Comparison of ENCODE assay signal across 13 cellular contexts in the genomic region with DNA sequence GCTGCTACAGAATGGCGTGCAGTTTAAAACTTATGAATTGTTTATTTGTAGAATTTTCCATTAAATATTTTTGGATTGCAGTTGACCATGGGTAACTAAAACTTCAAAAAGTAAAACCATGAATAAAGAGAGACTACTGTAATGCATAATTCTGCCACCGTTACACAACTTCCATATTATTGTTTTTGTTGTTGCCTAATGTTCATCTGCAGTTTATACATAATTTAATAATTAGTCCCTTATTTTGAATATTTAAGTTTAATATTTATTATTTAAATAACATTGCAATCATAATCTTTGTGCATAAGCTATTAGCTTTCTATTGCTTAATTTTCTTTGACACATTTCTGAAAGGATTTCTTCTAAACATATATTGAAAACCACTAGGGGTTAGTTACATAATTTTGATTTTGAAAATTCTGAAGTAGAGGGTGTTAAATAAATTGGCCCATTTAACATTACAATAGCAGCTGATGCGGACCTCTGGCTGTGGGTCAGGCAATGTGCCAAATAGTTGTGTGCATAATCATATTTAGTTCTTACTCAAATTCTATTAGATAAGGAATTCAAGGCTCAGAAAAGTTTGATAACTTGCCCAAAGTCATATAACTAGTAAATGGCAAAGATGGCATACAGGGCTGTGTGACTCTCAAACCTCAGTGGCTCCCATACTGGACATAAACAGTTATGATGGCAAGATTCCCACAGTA. TPM values are rescaled to one million over a fixed set of nuclear protein-coding genes. Genes with fewer than 3 reads are reported as not detected.
A peak's percentile ranks its signal among the peaks of the same experiment; 100 is the strongest.
DNase-seq lines count a peak whose midpoint lies in the region; ATAC-seq and TF ChIP-seq lines count a peak whose summit lies in the region.
"Had no signal": no experiment of that assay in that cellular context is flagged by ENCODE, and none has a peak within 500 bp of the region (broad histone marks: within the 10 kb centered on the region; RNA-seq: fewer than 3 reads in every experiment).

No MANE protein-coding gene starts in this region.

- no peak overlapping the region for H3K4me3 ChIP-seq in AG10803 (ENCODE audit: low read length)
- H3K4me3 ChIP-seq: lung, suprapubic skin had no signal

- no peaks in the 10 kb centered on the region for H3K36me3 Mint-ChIP-seq in activated CD4-positive, alpha-beta T cell treated with anti-CD3 and anti-CD28 coated beads for 36 hours (ENCODE audit: low read depth)

- peaks cover 5% of the 10 kb centered on the region for H3K4me1 Mint-ChIP-seq in activated CD4-positive, alpha-beta T cell treated with anti-CD3 and anti-CD28 coated beads for 36 hours
- H3K4me1 Mint-ChIP-seq: endodermal cell had no signal

- no peak for TF ChIP-seq EP300 in Ishikawa (IDR thresholded peaks at IDR 0.05; ENCODE audit: borderline replicate concordance)

- no peaks in the 10 kb centered on the region for H3K9me3 Mint-ChIP-seq in activated CD4-positive, alpha-beta T cell treated with anti-CD3 and anti-CD28 coated beads for 36 hours (ENCODE audit: low read depth)
- H3K9me3 Mint-ChIP-seq: endodermal cell had no signal

- TF ChIP-seq CTCF in AG10803 (conservative IDR thresholded peaks at IDR 0.05; ENCODE audit: low read length): peak; percentile 3; the same call in 1 of the 2 replicates

- DNase-seq in AG10803 (ENCODE audit: low read depth) (peak; percentile 85), astrocyte of the hippocampus (ENCODE audit: low read depth, low spot score) (peak; percentile 64), lung microvascular endothelial cell (ENCODE audit: low read depth in 2 of 2) (peak; percentile 46 to 60), NCI-H1436 (lab: John Stamatoyannopoulos, UW) (no peak), C1 segment of cervical spinal cord (lab: John Stamatoyannopoulos, UW) (no peak)
- DNase-seq in stimulated activated CD4-positive, alpha-beta T cell treated with anti-CD3 and anti-CD28 coated beads, Interleukin-4, amount 100 ng/mL, for 4 hours: no peak
- DNase-seq in activated CD4-positive, alpha-beta T cell treated with anti-CD3 and anti-CD28 coated beads for 36 hours: no peak
- DNase-seq: endodermal cell; stimulated activated CD4-positive, alpha-beta T cell treated with anti-CD3 and anti-CD28 coated beads, Interleukin-15, amount 100 ng/mL, for 24 hours; T-helper 9 cell had no signal

- intact Hi-C loops in activated CD4-positive, alpha-beta T cell treated with anti-CD3 and anti-CD28 coated beads for 36 hours (cut with DNase I, micrococcal nuclease): no loop called here

- H3K27me3 Mint-ChIP-seq in activated CD4-positive, alpha-beta T cell treated with anti-CD3 and anti-CD28 coated beads for 36 hours: peaks cover 8% of the 10 kb centered on the region

- POLR2A ChIA-PET in activated CD4-positive, alpha-beta T cell treated with anti-CD3 and anti-CD28 coated beads for 36 hours (lab: Charles Lee): no interaction called here

- no peak overlapping the region for H3K27ac Mint-ChIP-seq in activated CD4-positive, alpha-beta T cell treated with anti-CD3 and anti-CD28 coated beads for 36 hours
- H3K27ac Mint-ChIP-seq: endodermal cell had no signal

- CTCF ChIA-PET in activated CD4-positive, alpha-beta T cell treated with anti-CD3 and anti-CD28 coated beads for 36 hours (lab: Charles Lee): no interaction called here

- no peak overlapping the region for H3K4me3 Mint-ChIP-seq in activated CD4-positive, alpha-beta T cell treated with anti-CD3 and anti-CD28 coated beads for 36 hours
- H3K4me3 Mint-ChIP-seq: endodermal cell had no signal

- no peak for TF ChIP-seq RAD21 in Ishikawa (IDR thresholded peaks at IDR 0.05; ENCODE audit: low read depth)

- ATAC-seq in activated CD4-positive, alpha-beta T cell treated with anti-CD3 and anti-CD28 coated beads for 36 hours: no peak

TF ChIP-seq in Ishikawa, 13 proteins besides CTCF, POLR2A, EP300 and RAD21:
- TF ChIP-seq NFIC (IDR thresholded peaks at IDR 0.05): peak; percentile 61; the same call in 1 of the 2 replicates
- TF ChIP-seq TCF12 (IDR thresholded peaks at IDR 0.05; ENCODE audit: low read depth): no peak

RNA-seq across cellular contexts. Expression of a gene that starts 31.1 kb away (rescaled TPM):
- 0.20 TPM in 1 of 2 replicates, not detected in the other for total RNA-seq in lung microvascular endothelial cell
- total RNA-seq in activated CD4-positive, alpha-beta T cell treated with anti-CD3 and anti-CD28 coated beads for 36 hours: not detected

Comparison
In these comparisons a context has a peak if more than half of its experiments do, and no peak if none do; other contexts are left out.
1. DNase-seq: peak in AG10803 (single experiment), astrocyte of the hippocampus (single experiment) and lung microvascular endothelial cell (2 of 2); none in NCI-H1436 (single experiment), C1 segment of cervical spinal cord (0 of 14), stimulated activated CD4-positive, alpha-beta T cell treated with anti-CD3 and anti-CD28 coated beads, Interleukin-4, amount 100 ng/mL, for 4 hours (0 of 2) and activated CD4-positive, alpha-beta T cell treated with anti-CD3 and anti-CD28 coated beads for 36 hours (single experiment).